In the genomic region with DNA sequence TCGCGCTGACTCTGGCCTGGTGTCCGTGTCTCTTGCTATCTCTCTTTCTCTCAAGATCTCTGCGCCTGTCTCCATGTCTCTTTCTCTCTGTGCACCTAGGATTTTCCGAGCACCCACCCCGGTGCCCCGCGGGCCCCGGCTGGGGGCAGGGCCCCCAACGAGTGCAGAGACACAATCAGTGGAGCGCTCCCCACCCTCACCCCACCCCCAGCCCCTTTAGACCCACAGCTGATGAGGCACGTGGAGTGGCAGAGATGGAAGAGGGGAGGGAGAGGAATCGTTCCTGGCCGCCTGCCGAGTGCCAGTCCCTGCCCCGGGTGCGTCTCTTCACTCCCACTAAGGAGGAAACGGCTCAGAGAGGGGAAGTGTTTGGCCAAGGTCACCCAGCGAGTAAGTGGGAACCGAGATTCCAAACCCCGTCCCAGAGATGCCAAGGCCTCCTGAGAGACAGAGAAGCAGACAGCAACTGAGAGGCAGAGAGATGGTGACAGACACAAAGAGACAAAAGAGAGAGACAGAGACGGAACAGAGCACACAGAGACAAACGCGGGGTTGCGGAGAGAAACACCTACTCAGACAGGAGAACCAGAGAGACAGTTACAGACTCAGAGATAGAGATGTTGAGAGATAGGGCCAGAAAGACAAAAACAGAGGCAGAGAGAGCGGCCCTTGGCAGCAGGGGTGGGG, we compare ENCODE assay signal across 9 cellular contexts. TPM values are rescaled to one million over a fixed set of nuclear protein-coding genes. Genes with fewer than 3 reads are reported as not detected.
DNase-seq lines count a peak whose midpoint lies in the region; TF ChIP-seq lines count a peak whose summit lies in the region.
"Had no signal": no experiment of that assay in that cellular context is flagged by ENCODE, and none has a peak within 500 bp of the region (broad histone marks: within the 10 kb centered on the region; RNA-seq: fewer than 3 reads in every experiment).

No MANE protein-coding gene starts in this region.

- no peaks in the 10 kb centered on the region for H3K36me3 Mint-ChIP-seq in nephron (ENCODE audit: low read depth)

- H3K4me1 Mint-ChIP-seq in nephron, result peaks cover 34% of the 10 kb centered on the region

- H3K27ac Mint-ChIP-seq in nephron, result peak overlapping the region; percentile 80 to 92 (median 89)

- peak overlapping the region; percentile 88 to 95 (median 91) for H3K4me3 Mint-ChIP-seq in nephron

- no peaks in the 10 kb centered on the region for H3K9me3 Mint-ChIP-seq in nephron

- peak; percentile 58 for DNase-seq in COLO668 (lab: John Stamatoyannopoulos, UW; ENCODE audit: unreplicated experiment)
- DNase-seq in H4 (ENCODE audit: low spot score), result peak; percentile 60
- peak; percentile 77 for DNase-seq in NCI-H2196 treated with DMSO at 0.1 percent for 48 hours (lab: John Stamatoyannopoulos, UW; ENCODE audit: unreplicated experiment)
- DNase-seq in activated T-cell treated with anti-CD3 and anti-CD28 coated beads for 48 hours (ENCODE audit: low read depth), result peak; percentile 31
- peak; percentile 77 for DNase-seq in fibroblast of the aortic adventitia (ENCODE audit: low read depth)
- no peak for DNase-seq in DMS153 treated with DMSO at 0.1 percent for 48 hours (lab: John Stamatoyannopoulos, UW; ENCODE audit: unreplicated experiment)
- no peak for DNase-seq in SK-N-DZ (ENCODE audit: low spot score)

- peaks cover 20% of the 10 kb centered on the region for H3K27me3 Mint-ChIP-seq in nephron (ENCODE audit: low read depth)

- TF ChIP-seq CTCF in fibroblast of the aortic adventitia (IDR thresholded peaks at IDR 0.05; ENCODE audit: insufficient read depth, low read length) (no peak), nephron (IDR thresholded peaks at IDR 0.05; ENCODE audit: unreplicated experiment in 3 of 3) (no peak)

- H3K4me3 ChIP-seq in fibroblast of the aortic adventitia (ENCODE audit: low read depth, low read length), result peak overlapping the region; percentile 90

RNA-seq across cellular contexts. Expression of gene BCL3, which starts 0.6 kb away (rescaled TPM):
- 7.8 and 11.6 TPM in 2 replicates for total RNA-seq in H4 (2014; rRNA removed; shearing (Covaris generic))
- total RNA-seq in fibroblast of the aortic adventitia (ENCODE audit: low replicate concordance), result 3.8 and 13.4 TPM in 2 replicates
- polyA plus RNA-seq in SK-N-DZ (2014; cell fraction: cytosol; rRNA removed), result 0.08 and 0.69 TPM in 2 replicates
- 0.34 and 1.4 TPM in 2 replicates for polyA plus RNA-seq in SK-N-DZ (2014; cell fraction: nucleus; rRNA removed)

RNA-seq across cellular contexts. Expression of gene CBLC, which starts 29.8 kb away (rescaled TPM):
- not detected in 2 replicates for total RNA-seq in H4 (2014; rRNA removed; shearing (Covaris generic))
- not detected in 2 replicates for total RNA-seq in fibroblast of the aortic adventitia (ENCODE audit: low replicate concordance)
- not detected in 2 replicates for polyA plus RNA-seq in SK-N-DZ (2014; cell fraction: cytosol; rRNA removed)
- not detected in 2 replicates for polyA plus RNA-seq in SK-N-DZ (2014; cell fraction: nucleus; rRNA removed)
- total RNA-seq: subcutaneous adipose tissue had no signal

RNA-seq across cellular contexts. Expression of gene CEACAM16, which starts 48.9 kb away (rescaled TPM):
- not detected in 2 replicates for total RNA-seq in H4 (2014; rRNA removed; shearing (Covaris generic))
- not detected in 2 replicates for total RNA-seq in fibroblast of the aortic adventitia (ENCODE audit: low replicate concordance)
- not detected in 2 replicates for polyA plus RNA-seq in SK-N-DZ (2014; cell fraction: cytosol; rRNA removed)
- not detected in 2 replicates for polyA plus RNA-seq in SK-N-DZ (2014; cell fraction: nucleus; rRNA removed)
- total RNA-seq: subcutaneous adipose tissue had no signal

Comparison
In these comparisons a context has a peak if more than half of its experiments do, and no peak if none do; other contexts are left out.
1. DNase-seq: peak in COLO668 (single experiment), H4 (single experiment), NCI-H2196 treated with DMSO at 0.1 percent for 48 hours (single experiment), activated T-cell treated with anti-CD3 and anti-CD28 coated beads for 48 hours (single experiment) and fibroblast of the aortic adventitia (single experiment); none in DMS153 treated with DMSO at 0.1 percent for 48 hours (single experiment) and SK-N-DZ (single experiment).